ENCODE assay signal across 26 cellular contexts in the genomic region with DNA sequence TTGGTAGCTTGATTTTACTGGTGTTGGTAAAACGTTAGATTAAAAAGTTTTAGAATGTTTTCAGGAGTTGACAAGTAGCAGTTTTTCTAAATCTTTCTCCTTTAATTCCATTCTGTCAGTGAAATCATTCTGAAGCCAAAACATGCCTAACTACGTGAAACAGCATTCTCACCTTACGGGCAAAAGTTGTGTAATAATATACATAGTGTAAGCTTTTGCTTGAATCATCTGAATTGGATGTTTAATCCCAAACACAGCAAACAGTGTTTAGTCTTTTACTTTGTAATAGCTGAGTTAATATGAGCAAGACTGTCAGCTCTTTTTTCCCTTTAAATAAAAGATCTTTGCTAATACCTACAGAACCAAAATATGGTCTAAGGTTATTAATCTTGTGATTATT.
"Had no signal": no experiment of that assay in that cellular context is flagged by ENCODE, and none has a peak within 500 bp of the region (broad histone marks: within the 10 kb centered on the region; RNA-seq: fewer than 3 reads in every experiment).

No MANE protein-coding gene starts in this region.

- H3K27ac ChIP-seq: HL-60, RWPE1, SJCRH30 had no signal

- H3K27me3 ChIP-seq: SJCRH30 had no signal

- H3K4me1 ChIP-seq: SJCRH30 had no signal

- H3K4me3 ChIP-seq: MG63, SJCRH30 had no signal

- H3K9me3 Mint-ChIP-seq: IgD-negative memory B cell had no signal

- DNase-seq: KBM-7, MG63, NCI-H1092, NCI-H1105 treated with DMSO at 0.1 percent for 48 hours, NCI-H1417 treated with DMSO at 0.1 percent for 48 hours, NCI-H146, NCI-H1694 treated with DMSO at 0.1 percent for 48 hours, NCI-H1930, NCI-H2081, NCI-H2171, NCI-H226, NCI-H446, NCI-H510A, NCI-H524 treated with DMSO at 0.1 percent for 48 hours, NCI-H69, NCI-H774, PC-3, SHP77 treated with DMSO at 0.1 percent for 48 hours, SJCRH30 had no signal

- FAIRE-seq: HTR-8/SVneo had no signal

- H3K27ac Mint-ChIP-seq: IgD-negative memory B cell had no signal

- H3K4me3 Mint-ChIP-seq: IgD-negative memory B cell had no signal

- H3K9me3 ChIP-seq: MG63, SJCRH30 had no signal

- H3K36me3 Mint-ChIP-seq: IgD-negative memory B cell had no signal

- H3K36me3 ChIP-seq: MG63, SJCRH30 had no signal

- ATAC-seq: Panc1, PC-3, Right ventricle myocardium inferior, SK-N-SH treated with all-trans-retinoic acid at 6 μM for 48 hours had no signal
